ENCODE assay signal across 16 cellular contexts in the genomic region with DNA sequence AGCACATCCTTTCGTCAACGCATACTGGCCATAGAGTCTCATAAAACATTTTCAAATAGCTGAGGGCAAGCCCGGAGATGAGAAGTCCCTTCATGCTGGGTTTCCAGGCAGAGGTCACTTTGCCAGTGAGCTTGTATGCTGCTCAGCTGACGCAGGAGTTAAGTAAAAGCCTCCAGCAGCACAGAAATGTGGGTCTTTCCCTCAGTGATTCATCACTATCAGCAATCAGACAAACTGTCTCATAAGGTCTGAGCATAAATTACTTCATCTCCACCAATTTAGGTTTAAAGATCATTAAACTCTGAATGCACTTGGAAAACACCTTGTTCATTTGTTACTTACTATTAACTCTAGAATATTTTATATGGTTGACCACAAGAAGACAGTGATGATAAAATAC.
A peak's percentile ranks its signal among the peaks of the same experiment; 100 is the strongest.
DNase-seq lines count a peak whose midpoint lies in the region; ATAC-seq, FAIRE-seq and TF ChIP-seq lines count a peak whose summit lies in the region.
"Had no signal": no experiment of that assay in that cellular context is flagged by ENCODE, and none has a peak within 500 bp of the region (broad histone marks: within the 10 kb centered on the region; RNA-seq: fewer than 3 reads in every experiment).

No MANE protein-coding gene starts in this region.

- intact Hi-C loops in activated T-helper 2 cell treated with anti-CD3 and anti-CD28 coated beads, Interferon-gamma antibody, Interleukin-2, Interleukin-4, amounts not matched to agents 10 μg/mL and 5 μg/mL and 100 μg/mL, durations not matched to agents 14 hours and 24 hours and 36 hours (cut with micrococcal nuclease): no loop called here

- FAIRE-seq in bronchial epithelial cell (lab: Jason Lieb, UNC): no peak

- ATAC-seq in omental fat pad (ENCODE audit: low FRiP score): peak; percentile 59
- ATAC-seq in GM18498 (IDR thresholded peaks at IDR 0.05; ENCODE audit: unreplicated experiment): no peak

- no peaks in the 10 kb centered on the region for H3K36me3 ChIP-seq in bronchial epithelial cell (ENCODE audit: control insufficient read depth, insufficient read depth, low read length)
- H3K36me3 ChIP-seq: heart right ventricle, ovary had no signal

- H3K4me3 Mint-ChIP-seq in activated CD4-positive, alpha-beta T cell treated with anti-CD3 and anti-CD28 coated beads, Interleukin-2, amount 10 ng/mL, durations not matched to agents 7 days and 5 days: no peak overlapping the region
- no peak overlapping the region for H3K4me3 Mint-ChIP-seq in activated T-helper 2 cell treated with anti-CD3 and anti-CD28 coated beads, Interferon-gamma antibody, Interleukin-2, Interleukin-4, amounts not matched to agents 10 μg/mL and 5 μg/mL and 100 μg/mL, durations not matched to agents 14 hours and 24 hours and 36 hours (ENCODE audit: low read depth)
- H3K4me3 Mint-ChIP-seq: activated naive CD4-positive, alpha-beta T cell treated with anti-CD3 and anti-CD28 coated beads, Interleukin-2, amount 10 ng/mL, durations not matched to agents 7 days and 5 days; IgD-negative memory B cell had no signal

- H3K9me3 Mint-ChIP-seq in activated CD4-positive, alpha-beta T cell treated with anti-CD3 and anti-CD28 coated beads, Interleukin-2, amount 10 ng/mL, durations not matched to agents 7 days and 5 days: no peaks in the 10 kb centered on the region
- no peaks in the 10 kb centered on the region for H3K9me3 Mint-ChIP-seq in activated T-helper 2 cell treated with anti-CD3 and anti-CD28 coated beads, Interferon-gamma antibody, Interleukin-2, Interleukin-4, amounts not matched to agents 10 μg/mL and 5 μg/mL and 100 μg/mL, durations not matched to agents 14 hours and 24 hours and 36 hours
- H3K9me3 Mint-ChIP-seq: activated naive CD4-positive, alpha-beta T cell treated with anti-CD3 and anti-CD28 coated beads, Interleukin-2, amount 10 ng/mL, durations not matched to agents 7 days and 5 days; IgD-negative memory B cell had no signal

- H3K4me3 ChIP-seq in bronchial epithelial cell (ENCODE audit: low read depth, low read length): no peak overlapping the region
- H3K4me3 ChIP-seq: dorsolateral prefrontal cortex, heart right ventricle, ovary had no signal

- no peaks in the 10 kb centered on the region for H3K27me3 Mint-ChIP-seq in activated CD4-positive, alpha-beta T cell treated with anti-CD3 and anti-CD28 coated beads, Interleukin-2, amount 10 ng/mL, durations not matched to agents 7 days and 5 days
- H3K27me3 Mint-ChIP-seq in activated T-helper 2 cell treated with anti-CD3 and anti-CD28 coated beads, Interferon-gamma antibody, Interleukin-2, Interleukin-4, amounts not matched to agents 10 μg/mL and 5 μg/mL and 100 μg/mL, durations not matched to agents 14 hours and 24 hours and 36 hours (ENCODE audit: low read depth): no peaks in the 10 kb centered on the region

- TF ChIP-seq CTCF in bronchial epithelial cell (IDR thresholded peaks at IDR 0.05; ENCODE audit: insufficient read depth, low read length, severe bottlenecking) (no peak), omental fat pad (IDR thresholded peaks at IDR 0.05) (no peak)

- DNase-seq in EH (ENCODE audit: low read depth) (peak; percentile 63), M059J (ENCODE audit: low read depth) (peak; percentile 82), bronchial epithelial cell (ENCODE audit: low read depth) (peak; percentile 68), omental fat pad (ENCODE audit: low spot score) (no peak)
- no peak for DNase-seq in activated CD4-positive, alpha-beta T cell treated with anti-CD3 and anti-CD28 coated beads, Interleukin-2, amount 10 ng/mL, durations not matched to agents 7 days and 5 days
- DNase-seq in activated T-helper 2 cell treated with anti-CD3 and anti-CD28 coated beads, Interferon-gamma antibody, Interleukin-2, Interleukin-4, amounts not matched to agents 10 μg/mL and 5 μg/mL and 100 μg/mL, durations not matched to agents 14 hours and 24 hours and 36 hours (ENCODE audit: low spot score): no peak
- DNase-seq: activated naive CD4-positive, alpha-beta T cell treated with anti-CD3 and anti-CD28 coated beads, Interleukin-2, amount 10 ng/mL, durations not matched to agents 7 days and 5 days; dorsolateral prefrontal cortex; heart right ventricle; mesendoderm; NCI-H2029 treated with DMSO at 0.1 percent for 48 hours; ovary; stimulated activated naive CD4-positive, alpha-beta T cell; T-helper 1 cell had no signal

- no peaks in the 10 kb centered on the region for H3K27me3 ChIP-seq in bronchial epithelial cell (ENCODE audit: control insufficient read depth, insufficient read depth, low read length)
- H3K27me3 ChIP-seq: heart right ventricle, ovary had no signal

- H3K4me1 Mint-ChIP-seq in activated CD4-positive, alpha-beta T cell treated with anti-CD3 and anti-CD28 coated beads, Interleukin-2, amount 10 ng/mL, durations not matched to agents 7 days and 5 days: peaks cover 13% of the 10 kb centered on the region
- peaks cover 56% of the 10 kb centered on the region for H3K4me1 Mint-ChIP-seq in activated T-helper 2 cell treated with anti-CD3 and anti-CD28 coated beads, Interferon-gamma antibody, Interleukin-2, Interleukin-4, amounts not matched to agents 10 μg/mL and 5 μg/mL and 100 μg/mL, durations not matched to agents 14 hours and 24 hours and 36 hours (ENCODE audit: low read depth)

- no peak overlapping the region for H3K27ac Mint-ChIP-seq in activated CD4-positive, alpha-beta T cell treated with anti-CD3 and anti-CD28 coated beads, Interleukin-2, amount 10 ng/mL, durations not matched to agents 7 days and 5 days
- H3K27ac Mint-ChIP-seq in activated T-helper 2 cell treated with anti-CD3 and anti-CD28 coated beads, Interferon-gamma antibody, Interleukin-2, Interleukin-4, amounts not matched to agents 10 μg/mL and 5 μg/mL and 100 μg/mL, durations not matched to agents 14 hours and 24 hours and 36 hours: no peak overlapping the region
- H3K27ac Mint-ChIP-seq: activated naive CD4-positive, alpha-beta T cell treated with anti-CD3 and anti-CD28 coated beads, Interleukin-2, amount 10 ng/mL, durations not matched to agents 7 days and 5 days; IgD-negative memory B cell had no signal

- H3K36me3 Mint-ChIP-seq in activated CD4-positive, alpha-beta T cell treated with anti-CD3 and anti-CD28 coated beads, Interleukin-2, amount 10 ng/mL, durations not matched to agents 7 days and 5 days (ENCODE audit: low read depth): peaks cover 2% of the 10 kb centered on the region
- H3K36me3 Mint-ChIP-seq in activated T-helper 2 cell treated with anti-CD3 and anti-CD28 coated beads, Interferon-gamma antibody, Interleukin-2, Interleukin-4, amounts not matched to agents 10 μg/mL and 5 μg/mL and 100 μg/mL, durations not matched to agents 14 hours and 24 hours and 36 hours (ENCODE audit: low read depth): no peaks in the 10 kb centered on the region
- H3K36me3 Mint-ChIP-seq: activated naive CD4-positive, alpha-beta T cell treated with anti-CD3 and anti-CD28 coated beads, Interleukin-2, amount 10 ng/mL, durations not matched to agents 7 days and 5 days had no signal

- POLR2A ChIA-PET in activated CD4-positive, alpha-beta T cell treated with anti-CD3 and anti-CD28 coated beads, Interleukin-2, amount 10 ng/mL, durations not matched to agents 7 days and 5 days (lab: Charles Lee): no interaction called here

- CTCF ChIA-PET in activated CD4-positive, alpha-beta T cell treated with anti-CD3 and anti-CD28 coated beads, Interleukin-2, amount 10 ng/mL, durations not matched to agents 7 days and 5 days (lab: Charles Lee): no interaction called here

Comparison
In these comparisons a context has a peak if more than half of its experiments do, and no peak if none do; other contexts are left out.
1. DNase-seq: peak in EH (single experiment), M059J (single experiment) and bronchial epithelial cell (single experiment); none in omental fat pad (single experiment), activated CD4-positive, alpha-beta T cell treated with anti-CD3 and anti-CD28 coated beads, Interleukin-2, amount 10 ng/mL, durations not matched to agents 7 days and 5 days (single experiment) and activated T-helper 2 cell treated with anti-CD3 and anti-CD28 coated beads, Interferon-gamma antibody, Interleukin-2, Interleukin-4, amounts not matched to agents 10 μg/mL and 5 μg/mL and 100 μg/mL, durations not matched to agents 14 hours and 24 hours and 36 hours (single experiment).